10 cellular contexts compared by ENCODE assay signal in genomic region chr2:177147093-177147694, GRCh38.
DNase-seq lines count a peak whose midpoint lies in the region; ATAC-seq and TF ChIP-seq lines count a peak whose summit lies in the region.
"Had no signal": no experiment of that assay in that cellular context is flagged by ENCODE, and none has a peak within 500 bp of the region (broad histone marks: within the 10 kb centered on the region; RNA-seq: fewer than 3 reads in every experiment).

No MANE protein-coding gene starts in this region.

- H3K4me3 ChIP-seq in CD4-positive, alpha-beta memory T cell (ENCODE audit: low read length in 2 of 2), result no peak overlapping the region
- H3K4me3 ChIP-seq in breast epithelium (no peak overlapping the region), liver (ENCODE audit: low read depth in 1 of 3, low read length in 3 of 3) (no peak overlapping the region)
- H3K4me3 ChIP-seq: SJSA1 had no signal

- TF ChIP-seq POLR2A in breast epithelium (IDR thresholded peaks at IDR 0.05), result no peak

- no peaks in the 10 kb centered on the region for H3K36me3 Mint-ChIP-seq in CD4-positive, alpha-beta memory T cell
- H3K36me3 Mint-ChIP-seq in activated T-helper 2 cell treated with anti-CD3 and anti-CD28 coated beads, Interferon-gamma antibody, Interleukin-2, Interleukin-4, amounts not matched to agents 10 μg/mL and 5 μg/mL and 100 μg/mL, durations not matched to agents 14 hours and 24 hours and 36 hours (ENCODE audit: low read depth), result no peaks in the 10 kb centered on the region

- intact Hi-C loops in CD4-positive, alpha-beta memory T cell (cut with micrococcal nuclease), result loop anchor here (1.0 to 10.0 kb wide), 8 partner anchors 118 to 1455 kb away; partner anchors contain the start of gene LNPK
- intact Hi-C loops in breast epithelium (cut with DNase I; ENCODE audit: low total_unique reads), result loop anchor here (10.0 kb wide), 1 partner anchor 1012 kb away; no protein-coding TSS in a partner anchor
- intact Hi-C loops in activated T-helper 2 cell treated with anti-CD3 and anti-CD28 coated beads, Interferon-gamma antibody, Interleukin-2, Interleukin-4, amounts not matched to agents 10 μg/mL and 5 μg/mL and 100 μg/mL, durations not matched to agents 14 hours and 24 hours and 36 hours (cut with micrococcal nuclease), result loop anchor here (2.0 to 10.0 kb wide), 9 partner anchors 150 to 1020 kb away; partner anchors contain the start of gene HOXD8

- peaks cover 16 to 21% of the 10 kb centered on the region in 2 donors for H3K27me3 Mint-ChIP-seq in CD4-positive, alpha-beta memory T cell
- H3K27me3 Mint-ChIP-seq in activated T-helper 2 cell treated with anti-CD3 and anti-CD28 coated beads, Interferon-gamma antibody, Interleukin-2, Interleukin-4, amounts not matched to agents 10 μg/mL and 5 μg/mL and 100 μg/mL, durations not matched to agents 14 hours and 24 hours and 36 hours (ENCODE audit: low read depth), result peaks cover 72% of the 10 kb centered on the region

- H3K36me3 ChIP-seq in CD4-positive, alpha-beta memory T cell (ENCODE audit: insufficient read depth, low read length), result no peaks in the 10 kb centered on the region
- H3K36me3 ChIP-seq in breast epithelium, result no peaks in the 10 kb centered on the region
- no peaks in the 10 kb centered on the region for H3K36me3 ChIP-seq in liver (ENCODE audit: control insufficient read depth in 4 of 4, insufficient read depth in 3 of 4, low read depth in 1 of 4, low read length in 3 of 4)
- H3K36me3 ChIP-seq: neutrophil, SJSA1 had no signal

- TF ChIP-seq RAD21 in liver (IDR thresholded peaks at IDR 0.05), result peak; percentile 82

- CTCF ChIA-PET in CD4-positive, alpha-beta memory T cell (lab: Charles Lee; ENCODE audit: partially characterized antibody), result interaction anchor here (1.2 to 4.5 kb wide), 16 partner anchors 9 to 1459 kb away, joined by 3 to 51 read pairs (median 8); partner anchors contain the start of genes AGPS and HOXD8

- peaks cover 11% of the 10 kb centered on the region for H3K4me1 ChIP-seq in CD4-positive, alpha-beta memory T cell (ENCODE audit: insufficient read depth, low read length)
- H3K4me1 ChIP-seq in breast epithelium (no peaks in the 10 kb centered on the region), liver (ENCODE audit: control insufficient read depth in 4 of 4, insufficient read depth in 4 of 4, low read length in 3 of 4) (peaks cover 0 to 10% (median 7%) of the 10 kb centered on the region in 4 donors)
- H3K4me1 ChIP-seq: SJSA1 had no signal

- peak overlapping the region in 3 of 8 donors; percentile 13 to 39 (median 19) for H3K4me3 Mint-ChIP-seq in CD4-positive, alpha-beta memory T cell
- no peak overlapping the region for H3K4me3 Mint-ChIP-seq in activated T-helper 2 cell treated with anti-CD3 and anti-CD28 coated beads, Interferon-gamma antibody, Interleukin-2, Interleukin-4, amounts not matched to agents 10 μg/mL and 5 μg/mL and 100 μg/mL, durations not matched to agents 14 hours and 24 hours and 36 hours (ENCODE audit: low read depth)

- H3K4me1 Mint-ChIP-seq in CD4-positive, alpha-beta memory T cell, result peaks cover 6 to 12% (median 11%) of the 10 kb centered on the region in 4 donors
- peaks cover 15% of the 10 kb centered on the region for H3K4me1 Mint-ChIP-seq in activated T-helper 2 cell treated with anti-CD3 and anti-CD28 coated beads, Interferon-gamma antibody, Interleukin-2, Interleukin-4, amounts not matched to agents 10 μg/mL and 5 μg/mL and 100 μg/mL, durations not matched to agents 14 hours and 24 hours and 36 hours (ENCODE audit: low read depth)

- DNase-seq in CD4-positive, alpha-beta memory T cell, result peak in 4 of 5 donors; percentile 44 to 56 (median 47)
- DNase-seq in NCI-H774 (lab: John Stamatoyannopoulos, UW) (peak; percentile 62), breast epithelium (ENCODE audit: low spot score in 2 of 2) (no peak), UCSD-AML1 (lab: John Stamatoyannopoulos, UW; ENCODE audit: unreplicated experiment) (no peak)
- DNase-seq in activated T-helper 2 cell treated with anti-CD3 and anti-CD28 coated beads, Interferon-gamma antibody, Interleukin-2, Interleukin-4, amounts not matched to agents 10 μg/mL and 5 μg/mL and 100 μg/mL, durations not matched to agents 14 hours and 24 hours and 36 hours (ENCODE audit: low spot score), result no peak

- POLR2A ChIA-PET in CD4-positive, alpha-beta memory T cell (lab: Charles Lee; ENCODE audit: partially characterized antibody), result interaction anchor here (1.8 to 2.5 kb wide), 3 partner anchors 19 to 245 kb away, joined by 9 to 19 read pairs (median 11); partner anchors contain the start of genes AGPS and NFE2L2

- H3K9ac ChIP-seq in liver (ENCODE audit: low read depth in 1 of 2, low read length in 2 of 2), result no peak overlapping the region

- H3K27me3 ChIP-seq in CD4-positive, alpha-beta memory T cell (ENCODE audit: insufficient read depth, low read length), result peaks cover 15% of the 10 kb centered on the region
- H3K27me3 ChIP-seq in breast epithelium, result peaks cover 0 to 15% of the 10 kb centered on the region in 2 donors
- peaks cover 0 to 8% (median 3%) of the 10 kb centered on the region in 4 donors for H3K27me3 ChIP-seq in liver (ENCODE audit: control insufficient read depth in 4 of 4, insufficient read depth in 4 of 4, low read length in 3 of 4)

- no peak overlapping the region for H3K27ac ChIP-seq in CD4-positive, alpha-beta memory T cell (ENCODE audit: low read depth, low read length)
- H3K27ac ChIP-seq in breast epithelium (no peak overlapping the region), liver (ENCODE audit: low read depth in 1 of 2, low read length in 2 of 2) (no peak overlapping the region)
- H3K27ac ChIP-seq: neutrophil, SJSA1 had no signal

- ATAC-seq in GM18511 (IDR thresholded peaks at IDR 0.05; ENCODE audit: unreplicated experiment) (peak; percentile 47), HG03469 (IDR thresholded peaks at IDR 0.05; ENCODE audit: unreplicated experiment) (peak; percentile 58)

- H3K27ac Mint-ChIP-seq in CD4-positive, alpha-beta memory T cell, result no peak overlapping the region
- H3K27ac Mint-ChIP-seq in activated T-helper 2 cell treated with anti-CD3 and anti-CD28 coated beads, Interferon-gamma antibody, Interleukin-2, Interleukin-4, amounts not matched to agents 10 μg/mL and 5 μg/mL and 100 μg/mL, durations not matched to agents 14 hours and 24 hours and 36 hours, result no peak overlapping the region

- TF ChIP-seq CTCF in breast epithelium (IDR thresholded peaks at IDR 0.05) (peak; percentile 35 to 50 (median 44)), liver (IDR thresholded peaks at IDR 0.05; ENCODE audit: low read depth, low read length, missing input control) (peak; percentile 56)

- no peaks in the 10 kb centered on the region for H3K9me3 ChIP-seq in CD4-positive, alpha-beta memory T cell (ENCODE audit: control insufficient read depth in 1 of 2, low read length in 2 of 2)
- H3K9me3 ChIP-seq in breast epithelium (no peaks in the 10 kb centered on the region), liver (ENCODE audit: control insufficient read depth in 4 of 4, low read length in 3 of 4) (no peaks in the 10 kb centered on the region)
- H3K9me3 ChIP-seq: neutrophil, SJSA1 had no signal

- H3K9me3 Mint-ChIP-seq in CD4-positive, alpha-beta memory T cell, result peaks cover 0 to 2% (median 0%) of the 10 kb centered on the region in 8 donors
- no peaks in the 10 kb centered on the region for H3K9me3 Mint-ChIP-seq in activated T-helper 2 cell treated with anti-CD3 and anti-CD28 coated beads, Interferon-gamma antibody, Interleukin-2, Interleukin-4, amounts not matched to agents 10 μg/mL and 5 μg/mL and 100 μg/mL, durations not matched to agents 14 hours and 24 hours and 36 hours

- WGBS in liver, result under 1% methylated on average over 2 of the region's 2 CpGs

TF ChIP-seq in liver, 16 proteins besides CTCF, POLR2A, EP300 and RAD21 (continues in another document):
- TF ChIP-seq SP1 (IDR thresholded peaks at IDR 0.05) (no peak), NR2F2 (IDR thresholded peaks at IDR 0.05) (no peak), ATF3 (IDR thresholded peaks at IDR 0.05) (no peak), MAX (IDR thresholded peaks at IDR 0.05) (no peak), GABPA (IDR thresholded peaks at IDR 0.05 in 1 of 2, conservative IDR thresholded peaks at IDR 0.05 in 1 of 2) (no peak), HNF4A (conservative IDR thresholded peaks at IDR 0.05) (no peak)
- TF ChIP-seq, protein P1, sequence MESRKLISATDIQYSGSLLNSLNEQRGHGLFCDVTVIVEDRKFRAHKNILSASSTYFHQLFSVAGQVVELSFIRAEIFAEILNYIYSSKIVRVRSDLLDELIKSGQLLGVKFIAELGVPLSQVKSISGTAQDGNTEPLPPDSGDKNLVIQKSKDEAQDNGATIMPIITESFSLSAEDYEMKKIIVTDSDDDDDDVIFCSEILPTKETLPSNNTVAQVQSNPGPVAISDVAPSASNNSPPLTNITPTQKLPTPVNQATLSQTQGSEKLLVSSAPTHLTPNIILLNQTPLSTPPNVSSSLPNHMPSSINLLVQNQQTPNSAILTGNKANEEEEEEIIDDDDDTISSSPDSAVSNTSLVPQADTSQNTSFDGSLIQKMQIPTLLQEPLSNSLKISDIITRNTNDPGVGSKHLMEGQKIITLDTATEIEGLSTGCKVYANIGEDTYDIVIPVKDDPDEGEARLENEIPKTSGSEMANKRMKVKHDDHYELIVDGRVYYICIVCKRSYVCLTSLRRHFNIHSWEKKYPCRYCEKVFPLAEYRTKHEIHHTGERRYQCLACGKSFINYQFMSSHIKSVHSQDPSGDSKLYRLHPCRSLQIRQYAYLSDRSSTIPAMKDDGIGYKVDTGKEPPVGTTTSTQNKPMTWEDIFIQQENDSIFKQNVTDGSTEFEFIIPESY (IDR thresholded peaks at IDR 0.05), result no peak

Comparison
In these comparisons a context has a peak if more than half of its experiments do, and no peak if none do; other contexts are left out.
1. DNase-seq: peak in CD4-positive, alpha-beta memory T cell (4 of 5) and NCI-H774 (single experiment); none in breast epithelium (0 of 2), activated T-helper 2 cell treated with anti-CD3 and anti-CD28 coated beads, Interferon-gamma antibody, Interleukin-2, Interleukin-4, amounts not matched to agents 10 μg/mL and 5 μg/mL and 100 μg/mL, durations not matched to agents 14 hours and 24 hours and 36 hours (single experiment) and UCSD-AML1 (single experiment).